In the genomic region with DNA sequence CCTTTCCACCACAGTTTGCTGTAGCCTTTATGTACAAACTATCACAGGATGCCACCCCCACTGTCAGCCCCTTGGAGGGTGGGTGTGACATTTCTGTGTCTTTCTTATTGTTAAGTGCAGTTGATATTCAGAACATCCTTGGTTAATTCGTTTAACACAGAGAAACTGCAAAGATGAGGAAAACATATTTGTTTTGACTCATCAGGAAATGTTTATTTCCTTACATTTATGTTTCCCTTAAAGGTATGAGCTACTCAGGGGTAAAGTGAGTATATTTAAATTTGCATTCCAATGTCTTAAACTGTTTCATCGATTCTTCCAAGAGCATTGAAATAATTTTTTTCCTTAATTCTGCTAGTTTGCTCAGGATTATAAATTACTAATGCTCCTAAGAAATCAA, we compare ENCODE assay signal across 25 cellular contexts.
DNase-seq lines count a peak whose midpoint lies in the region; ATAC-seq, FAIRE-seq and TF ChIP-seq lines count a peak whose summit lies in the region.
"Had no signal": no experiment of that assay in that cellular context is flagged by ENCODE, and none has a peak within 500 bp of the region (broad histone marks: within the 10 kb centered on the region; RNA-seq: fewer than 3 reads in every experiment).

No MANE protein-coding gene starts in this region.

- no peaks in the 10 kb centered on the region for H3K9me2 ChIP-seq in PC-3 (replicated peaks; ENCODE audit: low read length)

- H3K4me3 ChIP-seq in PC-3 (ENCODE audit: low read length) = no peak overlapping the region
- no peak overlapping the region for H3K4me3 ChIP-seq in bronchial epithelial cell (ENCODE audit: low read depth, low read length)
- H3K4me3 ChIP-seq: BLaER1, GM12878 had no signal

- H3K27me3 ChIP-seq in PC-3 (ENCODE audit: low read length) (no peaks in the 10 kb centered on the region), bronchial epithelial cell (ENCODE audit: control insufficient read depth, insufficient read depth, low read length) (no peaks in the 10 kb centered on the region)
- H3K27me3 ChIP-seq: BE2C, BLaER1 had no signal

- no peaks in the 10 kb centered on the region for H3F3A ChIP-seq in PC-3 (ENCODE audit: low read length, unreplicated experiment)

- POLR2A ChIA-PET in PC-3 (lab: Charles Lee; ENCODE audit: unreplicated experiment) = no interaction called here

- ATAC-seq in PC-3 (peak; percentile 69), left cardiac atrium (no peak), GM21717 (IDR thresholded peaks at IDR 0.05; ENCODE audit: unreplicated experiment) (no peak)
- ATAC-seq: GM12878 had no signal

- no peaks in the 10 kb centered on the region for H3K9me3 ChIP-seq in PC-3 (ENCODE audit: low read length)
- H3K9me3 ChIP-seq: BE2C, BLaER1 had no signal

- H3K36me3 ChIP-seq in PC-3 (ENCODE audit: low read depth, low read length) (no peaks in the 10 kb centered on the region), bronchial epithelial cell (ENCODE audit: control insufficient read depth, insufficient read depth, low read length) (no peaks in the 10 kb centered on the region)
- H3K36me3 ChIP-seq: BE2C, BLaER1 had no signal

- peak overlapping the region; percentile 14 for H3K4me2 ChIP-seq in PC-3 (ENCODE audit: low read length)
- H3K4me2 ChIP-seq: BLaER1 had no signal

- no peaks in the 10 kb centered on the region for H3K79me2 ChIP-seq in PC-3 (ENCODE audit: low read length)

- H3K9ac ChIP-seq in PC-3 (ENCODE audit: low read length) = no peak overlapping the region
- H3K9ac ChIP-seq: BLaER1 had no signal

- no peak overlapping the region for H3K27ac ChIP-seq in PC-3 (ENCODE audit: low read length)
- H3K27ac ChIP-seq: 22Rv1, BLaER1 had no signal

- FAIRE-seq in bronchial epithelial cell (lab: Jason Lieb, UNC) = no peak
- FAIRE-seq: GM12878, GM12892, GM18507 had no signal

- peaks cover 11% of the 10 kb centered on the region for H3K4me1 ChIP-seq in PC-3 (ENCODE audit: insufficient read depth, low read length)
- H3K4me1 ChIP-seq: BE2C, BLaER1 had no signal

- CTCF ChIA-PET in PC-3 (lab: Charles Lee) = no interaction called here

- H2AFZ ChIP-seq in PC-3 (ENCODE audit: low read length) = no peak overlapping the region

- intact Hi-C loops in PC-3 (cut with micrococcal nuclease) = no loop called here
- intact Hi-C loops in left cardiac atrium (cut with DNase I) = no loop called here

- TF ChIP-seq CTCF in PC-3 (conservative IDR thresholded peaks at IDR 0.05; ENCODE audit: low read depth, low read length) (no peak), bronchial epithelial cell (IDR thresholded peaks at IDR 0.05; ENCODE audit: insufficient read depth, low read length, severe bottlenecking) (no peak)

- no peaks in the 10 kb centered on the region for H4K20me1 ChIP-seq in PC-3 (ENCODE audit: low read length)
- H4K20me1 ChIP-seq: BLaER1 had no signal

- peak; percentile 17 for DNase-seq in DMS53 (lab: John Stamatoyannopoulos, UW)
- DNase-seq in DMS53 treated with DMSO at 0.1 percent for 48 hours (lab: John Stamatoyannopoulos, UW; ENCODE audit: unreplicated experiment) = no peak
- peak; percentile 35 for DNase-seq in PC-3
- peak; percentile 65 for DNase-seq in bronchial epithelial cell (ENCODE audit: low read depth)
- DNase-seq in left cardiac atrium = no peak
- DNase-seq in NCI-H1105 treated with DMSO at 0.1 percent for 48 hours (lab: John Stamatoyannopoulos, UW) = no peak
- DNase-seq: ACHN; BE2C; C1 segment of cervical spinal cord; CD4-positive, alpha-beta memory T cell; CD4-positive, CD25-positive, alpha-beta regulatory T cell; CD8-positive, alpha-beta memory T cell; COR-L47; DMS 273 treated with DMSO at 0.1 percent for 48 hours; DMS153; DMS79; DND-41; EL; GDM1 had no signal

- BruUV-seq in PC-3 (replicated peaks; lab: Mats Ljungman, UMichigan) = no TSS peak

Comparison
In these comparisons a context has a peak if more than half of its experiments do, and no peak if none do; other contexts are left out.
1. DNase-seq: peak in DMS53 (single experiment), PC-3 (single experiment) and bronchial epithelial cell (single experiment); none in DMS53 treated with DMSO at 0.1 percent for 48 hours (single experiment), left cardiac atrium (single experiment) and NCI-H1105 treated with DMSO at 0.1 percent for 48 hours (single experiment).